23 cellular contexts compared by ENCODE assay signal in genomic region chr6:87993331-87993730, GRCh38. TPM values are rescaled to one million over a fixed set of nuclear protein-coding genes. Genes with fewer than 3 reads are reported as not detected.
A peak's percentile ranks its signal among the peaks of the same experiment; 100 is the strongest.
DNase-seq lines count a peak whose midpoint lies in the region; ATAC-seq and TF ChIP-seq lines count a peak whose summit lies in the region.
"Had no signal": no experiment of that assay in that cellular context is flagged by ENCODE, and none has a peak within 500 bp of the region (broad histone marks: within the 10 kb centered on the region; RNA-seq: fewer than 3 reads in every experiment).

No MANE protein-coding gene starts in this region.

- peaks cover 2% of the 10 kb centered on the region for H3K27me3 Mint-ChIP-seq in glutamatergic neuron (ENCODE audit: unreplicated experiment)
- peaks cover 12% of the 10 kb centered on the region for H3K27me3 Mint-ChIP-seq in activated CD8-positive, alpha-beta T cell treated with anti-CD3 and anti-CD28 coated beads, Interleukin-2, amount 10 ng/mL, durations not matched to agents 7 days and 5 days (ENCODE audit: low read depth)
- H3K27me3 Mint-ChIP-seq: B cell had no signal

- H3K4me3 Mint-ChIP-seq in glutamatergic neuron (ENCODE audit: unreplicated experiment), result no peak overlapping the region
- no peak overlapping the region for H3K4me3 Mint-ChIP-seq in activated CD8-positive, alpha-beta T cell treated with anti-CD3 and anti-CD28 coated beads, Interleukin-2, amount 10 ng/mL, durations not matched to agents 7 days and 5 days
- H3K4me3 Mint-ChIP-seq: B cell; CD8-positive, alpha-beta T cell; GM23338 had no signal

- TF ChIP-seq CTCF in glutamatergic neuron (IDR thresholded peaks at IDR 0.05; ENCODE audit: partially characterized antibody, unreplicated experiment), result no peak

- H3K27ac Mint-ChIP-seq in glutamatergic neuron (ENCODE audit: unreplicated experiment), result peak overlapping the region; percentile 5
- H3K27ac Mint-ChIP-seq in activated CD8-positive, alpha-beta T cell treated with anti-CD3 and anti-CD28 coated beads, Interleukin-2, amount 10 ng/mL, durations not matched to agents 7 days and 5 days, result no peak overlapping the region
- H3K27ac Mint-ChIP-seq: B cell; CD8-positive, alpha-beta T cell; GM23338 had no signal

- POLR2A ChIA-PET in activated CD8-positive, alpha-beta T cell treated with anti-CD3 and anti-CD28 coated beads, Interleukin-2, amount 10 ng/mL, durations not matched to agents 7 days and 5 days (lab: Charles Lee), result no interaction called here

- peak; percentile 62 to 85 for DNase-seq in NCI-H446 (lab: John Stamatoyannopoulos, UW)
- peak; percentile 32 for DNase-seq in cerebellar cortex (ENCODE audit: low spot score)
- DNase-seq in glutamatergic neuron, result no peak
- DNase-seq in superior temporal gyrus (ENCODE audit: extremely low spot score), result peak; percentile 61
- DNase-seq in activated CD8-positive, alpha-beta T cell treated with anti-CD3 and anti-CD28 coated beads, Interleukin-2, amount 10 ng/mL, durations not matched to agents 7 days and 5 days, result no peak
- DNase-seq: Caco-2; CD8-positive, alpha-beta T cell; DMS79 treated with DMSO at 0.1 percent for 48 hours; NCI-H1048; NCI-H1436; NCI-H1930; NCI-H2107; NCI-H69; Right ventricle myocardium superior; RPMI8226 had no signal

- ATAC-seq in GM21360 (IDR thresholded peaks at IDR 0.05; ENCODE audit: unreplicated experiment) (no peak), HG03159 (IDR thresholded peaks at IDR 0.05; ENCODE audit: unreplicated experiment) (no peak)
- no peak for ATAC-seq in activated CD8-positive, alpha-beta T cell treated with anti-CD3 and anti-CD28 coated beads, Interleukin-2, amount 10 ng/mL, durations not matched to agents 7 days and 5 days
- ATAC-seq: CD8-positive, alpha-beta T cell; GM23338 had no signal

- H3K36me3 Mint-ChIP-seq in glutamatergic neuron (ENCODE audit: unreplicated experiment), result no peaks in the 10 kb centered on the region
- H3K36me3 Mint-ChIP-seq in activated CD8-positive, alpha-beta T cell treated with anti-CD3 and anti-CD28 coated beads, Interleukin-2, amount 10 ng/mL, durations not matched to agents 7 days and 5 days (ENCODE audit: low read depth), result no peaks in the 10 kb centered on the region
- H3K36me3 Mint-ChIP-seq: CD8-positive, alpha-beta T cell had no signal

- H3K4me1 Mint-ChIP-seq in glutamatergic neuron (ENCODE audit: low read depth, unreplicated experiment), result peaks cover 33% of the 10 kb centered on the region
- no peaks in the 10 kb centered on the region for H3K4me1 Mint-ChIP-seq in activated CD8-positive, alpha-beta T cell treated with anti-CD3 and anti-CD28 coated beads, Interleukin-2, amount 10 ng/mL, durations not matched to agents 7 days and 5 days (ENCODE audit: low read depth)
- H3K4me1 Mint-ChIP-seq: B cell had no signal

- CTCF ChIA-PET in activated CD8-positive, alpha-beta T cell treated with anti-CD3 and anti-CD28 coated beads, Interleukin-2, amount 10 ng/mL, durations not matched to agents 7 days and 5 days (lab: Charles Lee), result no interaction called here

- peaks cover 1% of the 10 kb centered on the region for H3K9me3 Mint-ChIP-seq in glutamatergic neuron (ENCODE audit: unreplicated experiment)
- no peaks in the 10 kb centered on the region for H3K9me3 Mint-ChIP-seq in activated CD8-positive, alpha-beta T cell treated with anti-CD3 and anti-CD28 coated beads, Interleukin-2, amount 10 ng/mL, durations not matched to agents 7 days and 5 days (ENCODE audit: insufficient read depth)
- H3K9me3 Mint-ChIP-seq: CD8-positive, alpha-beta T cell; GM23338 had no signal

RNA-seq across cellular contexts. Expression of gene SPACA1, which starts 54.3 kb away (rescaled TPM):
- total RNA-seq in glutamatergic neuron (ENCODE audit: unreplicated experiment), result not detected
- not detected for total RNA-seq in activated CD8-positive, alpha-beta T cell treated with anti-CD3 and anti-CD28 coated beads, Interleukin-2, amount 10 ng/mL, durations not matched to agents 7 days and 5 days
- total RNA-seq: A673; B cell; Caco-2; CD8-positive, alpha-beta T cell; GM23338; HT-29; NCI-H460; Right ventricle myocardium superior; SJSA1 had no signal

Comparison
In these comparisons a context has a peak if more than half of its experiments do, and no peak if none do; other contexts are left out.
1. DNase-seq: peak in NCI-H446 (2 of 2), cerebellar cortex (single experiment) and superior temporal gyrus (single experiment); none in glutamatergic neuron (single experiment) and activated CD8-positive, alpha-beta T cell treated with anti-CD3 and anti-CD28 coated beads, Interleukin-2, amount 10 ng/mL, durations not matched to agents 7 days and 5 days (single experiment).